Comparison of ENCODE assay signal across 8 cellular contexts in genomic region chr2:54106631-54107454, GRCh38. TPM values are rescaled to one million over a fixed set of nuclear protein-coding genes. Genes with fewer than 3 reads are reported as not detected.
DNase-seq lines count a peak whose midpoint lies in the region; ATAC-seq and TF ChIP-seq lines count a peak whose summit lies in the region.

No MANE protein-coding gene starts in this region.

- WGBS in upper lobe of left lung, 2 donors: 65 to 68% methylated on average over 12 of the region's 12 CpGs

- peaks cover 15% of the 10 kb centered on the region for H3K4me1 ChIP-seq in HAP-1
- H3K4me1 ChIP-seq in upper lobe of left lung: peaks cover 3 to 6% (median 6%) of the 10 kb centered on the region in 4 donors

- ATAC-seq in activated CD4-positive, CD25-positive, alpha-beta regulatory T cell treated with anti-CD3 and anti-CD28 coated beads, Interleukin-2, amount 50 U/mL, for 24 hours: peak; percentile 53 to 70
- peak in 1 of 2 donors; percentile 54 for ATAC-seq in upper lobe of left lung (ENCODE audit: low FRiP score in 2 of 2)

- no peaks in the 10 kb centered on the region for H3K9me3 ChIP-seq in HAP-1
- no peaks in the 10 kb centered on the region for H3K9me3 ChIP-seq in WERI-Rb-1 (ENCODE audit: severe bottlenecking)
- no peaks in the 10 kb centered on the region for H3K9me3 ChIP-seq in upper lobe of left lung

- no peak for DNase-seq in activated CD4-positive, CD25-positive, alpha-beta regulatory T cell treated with anti-CD3 and anti-CD28 coated beads, Interleukin-2, amount 50 U/mL, for 72 hours
- DNase-seq in HAP-1 (ENCODE audit: low spot score in 2 of 2): peak; percentile 58 to 74
- peak; percentile 10 for DNase-seq in NCI-H2029 treated with DMSO at 0.1 percent for 48 hours (lab: John Stamatoyannopoulos, UW)
- peak; percentile 56 for DNase-seq in WERI-Rb-1
- DNase-seq in effector CD4-positive, alpha-beta T cell: peak; percentile 16
- peak; percentile 79 for DNase-seq in medulla oblongata (ENCODE audit: extremely low spot score)
- peak in 1 of 2 donors; percentile 32 for DNase-seq in upper lobe of left lung

- TF ChIP-seq EP300 in upper lobe of left lung (IDR thresholded peaks at IDR 0.05): no peak

- in situ Hi-C loops in HAP-1 (cut with MboI; ENCODE audit: low sequenced_read_pairs): loop anchor here (25.0 kb wide), 2 partner anchors 555 to 730 kb away; no protein-coding TSS in a partner anchor

- no peak overlapping the region for H3K27ac ChIP-seq in WERI-Rb-1
- H3K27ac ChIP-seq in upper lobe of left lung: no peak overlapping the region

- no peak overlapping the region for H3K4me3 ChIP-seq in HAP-1
- no peak overlapping the region for H3K4me3 ChIP-seq in WERI-Rb-1 (ENCODE audit: low read depth, low read length)
- no peak overlapping the region for H3K4me3 ChIP-seq in upper lobe of left lung

- TF ChIP-seq CTCF in WERI-Rb-1 (IDR thresholded peaks at IDR 0.05; ENCODE audit: low read depth, low read length): peak; percentile 69
- peak in 5 of 6 experiments; percentile 41 to 66 (median 57) for TF ChIP-seq CTCF in upper lobe of left lung (IDR thresholded peaks at IDR 0.05)

- H3K36me3 ChIP-seq in HAP-1 (replicated peaks) (no peaks in the 10 kb centered on the region), WERI-Rb-1 (no peaks in the 10 kb centered on the region), upper lobe of left lung (no peaks in the 10 kb centered on the region)

- no peaks in the 10 kb centered on the region for H3K27me3 ChIP-seq in HAP-1 (ENCODE audit: low read depth)
- no peaks in the 10 kb centered on the region for H3K27me3 ChIP-seq in WERI-Rb-1 (ENCODE audit: insufficient read depth, low read depth, severe bottlenecking)
- H3K27me3 ChIP-seq in upper lobe of left lung: no peaks in the 10 kb centered on the region

- TF ChIP-seq POLR2A in upper lobe of left lung (IDR thresholded peaks at IDR 0.05): no peak

RNA-seq across cellular contexts. Expression of gene ACYP2, which starts 8.6 kb away (rescaled TPM):
- 10 to 100 TPM in 5 of 6 donors, 1 to 10 TPM in 1; 8.9 to 15.7 (median 14.8) TPM for total RNA-seq in upper lobe of left lung
